ENCODE assay signal across 24 cellular contexts in the genomic region with DNA sequence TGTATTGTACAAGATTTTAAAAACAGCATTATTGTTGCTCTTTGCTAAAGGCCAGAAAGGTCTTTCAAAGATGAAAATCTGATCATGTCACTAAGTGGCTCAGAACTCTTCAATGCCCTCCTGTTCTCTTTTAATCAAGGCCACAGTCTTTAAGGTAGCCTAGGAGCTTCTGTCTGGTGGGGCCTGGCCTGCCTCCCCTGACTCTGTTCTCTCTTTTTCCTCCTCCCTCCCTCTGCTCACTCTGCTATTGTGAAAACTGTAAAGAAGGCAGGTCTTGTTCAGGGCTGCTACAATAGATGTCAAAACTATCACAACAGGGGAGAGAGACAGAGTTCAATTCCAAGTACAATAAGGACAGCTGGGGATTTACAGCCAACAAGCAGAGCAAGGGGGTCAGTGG.
"Had no signal": no experiment of that assay in that cellular context is flagged by ENCODE, and none has a peak within 500 bp of the region (broad histone marks: within the 10 kb centered on the region; RNA-seq: fewer than 3 reads in every experiment).

No MANE protein-coding gene starts in this region.

- H3K4me3 Mint-ChIP-seq: activated CD4-positive, alpha-beta T cell treated with anti-CD3 and anti-CD28 coated beads for 36 hours; activated naive CD8-positive, alpha-beta T cell treated with anti-CD3 and anti-CD28 coated beads, Interleukin-2, amount 50 U/mL, for 24 hours had no signal

- H3K36me3 ChIP-seq: ascending aorta had no signal

- H3K27me3 ChIP-seq: ascending aorta had no signal

- H3K9me3 ChIP-seq: ascending aorta had no signal

- ATAC-seq: activated CD4-positive, alpha-beta T cell treated with anti-CD3 and anti-CD28 coated beads for 36 hours; activated naive CD8-positive, alpha-beta T cell treated with anti-CD3 and anti-CD28 coated beads, Interleukin-2, amount 50 U/mL, for 24 hours; K562 had no signal

- H3K36me3 Mint-ChIP-seq: brain had no signal

- H3K27ac ChIP-seq: ascending aorta, VCaP had no signal

- H3K4me1 ChIP-seq: ascending aorta had no signal

- H3K27ac Mint-ChIP-seq: activated CD4-positive, alpha-beta T cell treated with anti-CD3 and anti-CD28 coated beads for 36 hours; activated naive CD8-positive, alpha-beta T cell treated with anti-CD3 and anti-CD28 coated beads, Interleukin-2, amount 50 U/mL, for 24 hours; activated T-helper 2 cell treated with anti-CD3 and anti-CD28 coated beads, Interferon-gamma antibody, Interleukin-2, Interleukin-4, amounts not matched to agents 10 μg/mL and 5 μg/mL and 100 μg/mL, durations not matched to agents 14 hours and 24 hours and 36 hours had no signal

- H3K27me3 Mint-ChIP-seq: activated CD4-positive, alpha-beta T cell treated with anti-CD3 and anti-CD28 coated beads for 36 hours; activated naive CD8-positive, alpha-beta T cell treated with anti-CD3 and anti-CD28 coated beads, Interleukin-2, amount 50 U/mL, for 24 hours had no signal

- H3K4me1 Mint-ChIP-seq: activated CD4-positive, alpha-beta T cell treated with anti-CD3 and anti-CD28 coated beads for 36 hours had no signal

- H3K4me3 ChIP-seq: ascending aorta, K562 had no signal

- DNase-seq: activated CD4-positive, alpha-beta T cell treated with anti-CD3 and anti-CD28 coated beads for 36 hours; activated gamma-delta T cell treated with Interleukin-2 at 50 U/mL for 16 hours; activated naive CD4-positive, alpha-beta T cell treated with anti-CD3 and anti-CD28 coated beads, Interleukin-2, amount 50 U/mL, for 16 hours; activated naive CD8-positive, alpha-beta T cell treated with anti-CD3 and anti-CD28 coated beads, Interleukin-2, amount 50 U/mL, for 24 hours; activated T-cell treated with anti-CD3 and anti-CD28 coated beads for 4 hours; activated T-cell treated with anti-CD3 and anti-CD28 coated beads, Interleukin-2, amount 50 U/mL, for 48 hours; amniotic stem cell; Karpas-422; NCI-H1105 treated with DMSO at 0.1 percent for 48 hours; NCI-H146; NCI-H187 treated with DMSO at 0.1 percent for 48 hours; NCI-H2081 treated with DMSO at 0.1 percent for 48 hours; NCI-H2171 treated with DMSO at 0.1 percent for 48 hours; NCI-H226; NCI-H510A; NCI-H526 treated with DMSO at 0.1 percent for 48 hours; NCI-H82; SIG-M5; T-helper 1 cell had no signal
